Comparison of ENCODE assay signal across 15 cellular contexts in genomic region chr5:78006449-78006848, GRCh38.
DNase-seq lines count a peak whose midpoint lies in the region; ATAC-seq and FAIRE-seq lines count a peak whose summit lies in the region.
"Had no signal": no experiment of that assay in that cellular context is flagged by ENCODE, and none has a peak within 500 bp of the region (broad histone marks: within the 10 kb centered on the region; RNA-seq: fewer than 3 reads in every experiment).

No MANE protein-coding gene starts in this region.

- ATAC-seq in HG02884 (IDR thresholded peaks at IDR 0.05; ENCODE audit: unreplicated experiment) = no peak
- ATAC-seq in Right ventricle myocardium superior (ENCODE audit: poor library complexity) = no peak

- DNase-seq in NCI-H82 (lab: John Stamatoyannopoulos, UW) = peak; percentile 5
- DNase-seq in NCI-H82 treated with DMSO at 0.1 percent for 48 hours (lab: John Stamatoyannopoulos, UW; ENCODE audit: unreplicated experiment) = no peak
- peak; percentile 93 for DNase-seq in NCI-H187 treated with DMSO at 0.1 percent for 48 hours (lab: John Stamatoyannopoulos, UW)
- no peak for DNase-seq in Right ventricle myocardium superior
- DNase-seq in hepatic stellate cell (ENCODE audit: low spot score) = no peak
- DNase-seq: C1 segment of cervical spinal cord; Calu3; CD4-positive, alpha-beta T cell; DND-41; GDM1 had no signal

- intact Hi-C loops in Right ventricle myocardium superior (cut with DNase I) = loop anchor here (10.0 kb wide), 1 partner anchor 442 kb away; no protein-coding TSS in a partner anchor

- H3K27ac ChIP-seq in temporal lobe (ENCODE audit: low read depth, low read length) = peak overlapping the region; percentile 21

- peak; percentile 33 for FAIRE-seq in islet of Langerhans (lab: Jason Lieb, UNC)
- FAIRE-seq: GM12892, H1 had no signal

Comparison
In these comparisons a context has a peak if more than half of its experiments do, and no peak if none do; other contexts are left out.
1. DNase-seq: peak in NCI-H82 (single experiment) and NCI-H187 treated with DMSO at 0.1 percent for 48 hours (single experiment); none in NCI-H82 treated with DMSO at 0.1 percent for 48 hours (single experiment), Right ventricle myocardium superior (single experiment) and hepatic stellate cell (single experiment).